Comparison of ENCODE assay signal across 13 cellular contexts in genomic region chr17:4534515-4534914, GRCh38. TPM values are rescaled to one million over a fixed set of nuclear protein-coding genes. Genes with fewer than 3 reads are reported as not detected.
DNase-seq lines count a peak whose midpoint lies in the region; ATAC-seq and TF ChIP-seq lines count a peak whose summit lies in the region.
"Had no signal": no experiment of that assay in that cellular context is flagged by ENCODE, and none has a peak within 500 bp of the region (broad histone marks: within the 10 kb centered on the region; RNA-seq: fewer than 3 reads in every experiment).

No MANE protein-coding gene starts in this region.

- no peak for TF ChIP-seq CTCF in heart left ventricle (IDR thresholded peaks at IDR 0.05)
- no peak for TF ChIP-seq CTCF in lower lobe of right lung (IDR thresholded peaks at IDR 0.05)
- no peak for TF ChIP-seq CTCF in transverse colon (IDR thresholded peaks at IDR 0.05)

- H3K9me3 ChIP-seq in heart left ventricle = no peaks in the 10 kb centered on the region
- H3K9me3 ChIP-seq in lower lobe of right lung = no peaks in the 10 kb centered on the region
- no peaks in the 10 kb centered on the region for H3K9me3 ChIP-seq in transverse colon
- H3K9me3 ChIP-seq: prostate gland had no signal

- intact Hi-C loops in heart left ventricle (cut with DNase I) = no loop called here
- intact Hi-C loops in left ventricle myocardium superior (cut with micrococcal nuclease) = no loop called here
- intact Hi-C loops in lower lobe of right lung (cut with DNase I) = no loop called here
- intact Hi-C loops in transverse colon (cut with DNase I; ENCODE audit: low total_unique reads) = no loop called here

- no peak overlapping the region for H3K4me3 ChIP-seq in heart left ventricle
- H3K4me3 ChIP-seq in lower lobe of right lung = no peak overlapping the region
- H3K4me3 ChIP-seq in transverse colon = no peak overlapping the region
- H3K4me3 ChIP-seq: coronary artery, prostate gland had no signal

- in situ Hi-C loops in transverse colon (cut with MboI; ENCODE audit: low pct_ligation_motif_present in 1 of 4, low pct_unique_long_range_greater_than_20kb in 1 of 4, low sequenced_read_pairs in 3 of 4) = no loop called here

- peaks cover 0 to 18% (median 9%) of the 10 kb centered on the region in 9 donors for H3K36me3 ChIP-seq in heart left ventricle
- peaks cover 34% of the 10 kb centered on the region for H3K36me3 ChIP-seq in lower lobe of right lung
- peaks cover 0 to 11% (median 4%) of the 10 kb centered on the region in 4 donors for H3K36me3 ChIP-seq in transverse colon
- H3K36me3 ChIP-seq: prostate gland had no signal

- H3K4me1 ChIP-seq in heart left ventricle (peaks cover 31 to 96% (median 67%) of the 10 kb centered on the region in 12 donors), lower lobe of right lung (peaks cover 89% of the 10 kb centered on the region), transverse colon (peaks cover 6 to 39% (median 24%) of the 10 kb centered on the region in 4 donors)
- H3K4me1 ChIP-seq: prostate gland had no signal

- ATAC-seq in heart left ventricle (no peak), left ventricle myocardium superior (no peak), lower lobe of right lung (no peak), GM18873 (IDR thresholded peaks at IDR 0.05; ENCODE audit: low FRiP score, unreplicated experiment) (no peak)

- no peak for DNase-seq in heart left ventricle
- no peak for DNase-seq in left ventricle myocardium superior
- no peak for DNase-seq in lower lobe of right lung
- DNase-seq in transverse colon = no peak
- no peak for DNase-seq in activated gamma-delta T cell (lab: John Stamatoyannopoulos, UW)
- DNase-seq: activated CD4-positive, alpha-beta T cell treated with anti-CD3 and anti-CD28 coated beads for 1 hour; activated naive CD4-positive, alpha-beta T cell treated with Interleukin-2 at 50 U/mL for 16 hours; NCI-H524 treated with DMSO at 0.1 percent for 48 hours had no signal

- TF ChIP-seq EP300 in transverse colon (IDR thresholded peaks at IDR 0.05; ENCODE audit: low read depth) = no peak

- H3K27ac ChIP-seq in heart left ventricle = peak overlapping the region; percentile 16 to 90 (median 58)
- peak overlapping the region; percentile 77 for H3K27ac ChIP-seq in lower lobe of right lung
- peak overlapping the region in 3 of 4 donors; percentile 34 to 50 (median 45) for H3K27ac ChIP-seq in transverse colon
- H3K27ac ChIP-seq: prostate gland had no signal

- TF ChIP-seq POLR2A in heart left ventricle (IDR thresholded peaks at IDR 0.05) (no peak), transverse colon (IDR thresholded peaks at IDR 0.05) (no peak)

- 65 to 79% (median 72%) methylated on average over 15 to 17 of the region's 17 CpGs for WGBS in heart left ventricle, 4 donors
- 36% methylated on average over 16 of the region's 17 CpGs; no CpG with 5 or more reads in 1 of the 2 donors for WGBS in transverse colon (ENCODE audit: low coverage in 1 of 2), 2 donors

- H3K27me3 ChIP-seq in heart left ventricle (no peaks in the 10 kb centered on the region), lower lobe of right lung (ENCODE audit: low read depth) (no peaks in the 10 kb centered on the region), transverse colon (peaks cover 24% of the 10 kb centered on the region)

RNA-seq across cellular contexts. Expression of gene MYBBP1A, which starts 20.7 kb away (rescaled TPM):
- total RNA-seq in heart left ventricle (10 to 100 TPM; 17.4 to 34.8 (median 24.4) TPM), left ventricle myocardium superior (18.5 TPM), lower lobe of right lung (38.8 TPM), transverse colon (100 to 1,000 TPM in 2 of 4 donors, 10 to 100 TPM in 2; 25.4 to 148 (median 81.5) TPM)
- polyA plus RNA-seq in heart left ventricle = 10 to 100 TPM; 15.5 to 27.8 TPM

RNA-seq across cellular contexts. Expression of gene GGT6, which starts 25.9 kb away (rescaled TPM):
- total RNA-seq in heart left ventricle = not detected
- polyA plus RNA-seq in heart left ventricle = not detected
- 0.22 TPM for total RNA-seq in left ventricle myocardium superior
- total RNA-seq in lower lobe of right lung = 3.7 TPM
- 100 to 1,000 TPM; 214 to 308 (median 283) TPM for total RNA-seq in transverse colon
- total RNA-seq: mesenteric fat pad had no signal
- polyA plus RNA-seq: AG04450 had no signal

RNA-seq across cellular contexts. Expression of gene SPNS2, which starts 35.8 kb away (rescaled TPM):
- total RNA-seq in heart left ventricle (10 to 100 TPM in 7 of 9 donors, 1 to 10 TPM in 2; 6.4 to 20.4 (median 11.4) TPM), left ventricle myocardium superior (12.7 TPM), lower lobe of right lung (42.0 TPM), transverse colon (10 to 100 TPM in 3 of 4 donors, 1 to 10 TPM in 1; 8.7 to 72.0 (median 18.2) TPM)
- 10 to 100 TPM; 13.7 to 22.0 TPM for polyA plus RNA-seq in heart left ventricle
- polyA plus RNA-seq: AG04450 had no signal

RNA-seq across cellular contexts. Expression of gene SMTNL2, which starts 49.8 kb away (rescaled TPM):
- 10 to 100 TPM; 10.1 to 47.5 (median 18.5) TPM for total RNA-seq in heart left ventricle
- polyA plus RNA-seq in heart left ventricle = 1 to 10 TPM; 2.1 to 8.2 TPM
- total RNA-seq in left ventricle myocardium superior = 47.4 TPM
- 6.4 TPM for total RNA-seq in lower lobe of right lung
- under 1 TPM in 3 of 4 donors, not detected in 1; 0.16 to 0.96 (median 0.40) TPM for total RNA-seq in transverse colon

Comparison
In these comparisons a context has a peak if more than half of its experiments do, and no peak if none do; other contexts are left out.
1. RNA of gene GGT6, which starts 25.9 kb away (total RNA-seq): 214 to 308 TPM in transverse colon; 3.7 TPM in lower lobe of right lung (single experiment), 0.22 TPM in left ventricle myocardium superior (single experiment) and not detected in heart left ventricle; every median in the first group is over 10 times any median in the second.
2. Peak in every context shown above with its lines, with median percentiles within 50 percentile points of each other: H3K27ac ChIP-seq.